Comparison of ENCODE assay signal across 18 cellular contexts in the genomic region with DNA sequence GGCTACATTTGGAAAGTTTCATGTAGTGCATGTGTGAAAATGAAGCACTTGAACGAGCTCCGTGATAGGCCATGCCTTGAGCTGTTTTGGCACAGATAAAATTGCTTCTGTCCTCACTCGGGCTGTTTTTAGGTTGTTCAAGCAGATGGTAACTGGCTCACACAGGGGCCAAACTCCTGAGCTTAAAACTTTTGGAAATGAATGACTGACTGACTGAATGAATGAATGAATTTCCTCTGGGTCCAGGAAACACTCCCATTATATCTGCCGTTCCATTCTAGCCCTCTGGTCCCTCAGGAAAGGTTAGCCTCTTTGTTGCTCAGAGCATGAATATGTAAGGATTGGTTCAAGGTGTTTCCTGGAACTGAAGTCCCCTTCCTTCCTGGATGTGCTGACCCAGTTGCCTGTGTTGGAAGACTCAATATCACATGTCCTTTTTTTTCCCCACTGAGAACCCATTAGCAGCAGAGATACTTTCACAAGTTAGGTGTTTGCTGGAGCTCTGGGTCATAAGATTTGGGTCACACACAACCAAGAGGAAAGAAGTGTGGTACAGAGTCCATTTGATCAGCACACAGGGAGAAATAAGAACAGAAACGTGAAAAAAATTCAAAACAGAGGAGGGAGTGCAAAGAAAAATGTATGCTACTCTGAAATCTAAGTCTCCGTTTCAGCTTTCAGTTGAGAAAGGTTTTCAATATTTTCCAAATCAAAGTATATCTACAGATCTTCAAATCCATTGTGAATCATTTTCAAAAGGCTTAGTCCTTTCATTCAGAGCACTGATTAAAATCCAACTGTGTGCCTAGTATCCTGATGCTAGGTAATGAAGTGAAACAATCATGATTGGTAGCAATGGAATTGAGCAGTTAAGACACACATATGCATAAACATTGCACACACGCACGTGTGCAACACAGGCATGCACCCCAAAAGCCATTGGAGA. TPM values are rescaled to one million over a fixed set of nuclear protein-coding genes. Genes with fewer than 3 reads are reported as not detected.
A peak's percentile ranks its signal among the peaks of the same experiment; 100 is the strongest.
DNase-seq lines count a peak whose midpoint lies in the region; ATAC-seq and TF ChIP-seq lines count a peak whose summit lies in the region.
"Had no signal": no experiment of that assay in that cellular context is flagged by ENCODE, and none has a peak within 500 bp of the region (broad histone marks: within the 10 kb centered on the region; RNA-seq: fewer than 3 reads in every experiment).

No MANE protein-coding gene starts in this region.

- WGBS in psoas muscle, 3 donors: 38 to 46% (median 41%) methylated on average over 8 of the region's 8 CpGs

- intact Hi-C loops in Right ventricle myocardium inferior (cut with DNase I) (loop anchor here (2.0 to 5.0 kb wide), 2 partner anchors 16 to 101 kb away; no protein-coding TSS in a partner anchor), cardiac septum (cut with DNase I) (no loop called here), psoas muscle (cut with DNase I) (no loop called here), vagina (cut with DNase I) (no loop called here)

- no peak for TF ChIP-seq POLR2A in vagina (IDR thresholded peaks at IDR 0.05)

- peak; percentile 78 for ATAC-seq in Right ventricle myocardium inferior
- ATAC-seq in psoas muscle: peak in 1 of 4 donors; percentile 35
- no peak for ATAC-seq in GM18909 (IDR thresholded peaks at IDR 0.05; ENCODE audit: poor library complexity, unreplicated experiment)
- ATAC-seq: activated CD4-positive, alpha-beta T cell treated with anti-CD3 and anti-CD28 coated beads for 36 hours; activated naive CD8-positive, alpha-beta T cell treated with anti-CD3 and anti-CD28 coated beads, Interleukin-2, amount 50 U/mL, for 24 hours; esophagus mucosa had no signal

- H3K4me1 ChIP-seq in iPS-20b (ENCODE audit: insufficient read depth, low read length): peaks cover 14% of the 10 kb centered on the region; the same call in 1 of the 2 replicates
- H3K4me1 ChIP-seq in psoas muscle: peaks cover 90% of the 10 kb centered on the region
- peaks cover 78% of the 10 kb centered on the region for H3K4me1 ChIP-seq in vagina

- TF ChIP-seq CTCF in psoas muscle (IDR thresholded peaks at IDR 0.05) (no peak), vagina (IDR thresholded peaks at IDR 0.05) (no peak)

- H3K27me3 ChIP-seq in iPS-20b (ENCODE audit: insufficient read depth, low read length) (peaks cover 36% of the 10 kb centered on the region; the same call in 1 of the 2 replicates), psoas muscle (ENCODE audit: insufficient read depth in 3 of 3, low read length in 2 of 3) (no peaks in the 10 kb centered on the region), vagina (no peaks in the 10 kb centered on the region)

- no peaks in the 10 kb centered on the region for H3K9me3 ChIP-seq in iPS-20b (ENCODE audit: insufficient read depth, low read depth, low read length)
- no peaks in the 10 kb centered on the region for H3K9me3 ChIP-seq in psoas muscle
- H3K9me3 ChIP-seq in vagina: no peaks in the 10 kb centered on the region

- no peak for DNase-seq in Right ventricle myocardium inferior (ENCODE audit: missing footprints)
- no peak for DNase-seq in cardiac septum (ENCODE audit: low spot score)
- DNase-seq in psoas muscle: no peak
- DNase-seq in vagina (ENCODE audit: extremely low spot score in 2 of 2): no peak
- DNase-seq in NCI-H345 (lab: John Stamatoyannopoulos, UW): no peak
- no peak for DNase-seq in central memory CD4-positive, alpha-beta T cell
- DNase-seq: activated CD4-positive, alpha-beta T cell treated with anti-CD3 and anti-CD28 coated beads for 36 hours; activated naive CD8-positive, alpha-beta T cell treated with anti-CD3 and anti-CD28 coated beads, Interleukin-2, amount 50 U/mL, for 24 hours; activated T-cell treated with anti-CD3 and anti-CD28 coated beads, Interleukin-2, amount 50 U/mL, for 24 hours; CD4-positive, alpha-beta T cell; Karpas-422; mammary epithelial cell; NCI-H1417 treated with DMSO at 0.1 percent for 48 hours; small intestine; T-helper 9 cell had no signal

- no peak overlapping the region for H3K4me3 ChIP-seq in iPS-20b (ENCODE audit: low read length)
- H3K4me3 ChIP-seq in psoas muscle: no peak overlapping the region
- H3K4me3 ChIP-seq in vagina: no peak overlapping the region

- H3K27ac ChIP-seq in iPS-20b (ENCODE audit: low read length) (no peak overlapping the region), psoas muscle (peak overlapping the region; percentile 75), vagina (peak overlapping the region; percentile 72)

- H3K36me3 ChIP-seq in iPS-20b (ENCODE audit: insufficient read depth, low read depth, low read length) (no peaks in the 10 kb centered on the region), psoas muscle (ENCODE audit: insufficient read depth in 1 of 2, low read depth in 1 of 2) (no peaks in the 10 kb centered on the region), vagina (no peaks in the 10 kb centered on the region)

- peak overlapping the region; percentile 5; the same call in 1 of the 2 replicates for H3K9ac ChIP-seq in iPS-20b (ENCODE audit: low read depth, low read length)

RNA-seq across cellular contexts. Expression of gene MBNL2, which starts 18.9 kb away (rescaled TPM):
- 69.1 TPM for total RNA-seq in Right ventricle myocardium inferior
- total RNA-seq in cardiac septum: 67.6 TPM
- total RNA-seq in psoas muscle: 10 to 100 TPM; 54.3 to 93.1 (median 77.8) TPM
- 10 to 100 TPM; 13.3 to 61.9 (median 27.4) TPM for polyA plus RNA-seq in psoas muscle
- 63.1 TPM for total RNA-seq in vagina
